Comparison of ENCODE assay signal across 8 cellular contexts in genomic region chr6:137341721-137342195, GRCh38.
DNase-seq lines count a peak whose midpoint lies in the region; ATAC-seq, FAIRE-seq and TF ChIP-seq lines count a peak whose summit lies in the region.

No MANE protein-coding gene starts in this region.

- H3K27me3 Mint-ChIP-seq in nephron (ENCODE audit: low read depth), result peaks cover 32% of the 10 kb centered on the region

- FAIRE-seq in TTC549 (lab: Jason Lieb, UNC), result peak; percentile 80

- ATAC-seq in GM21528 (IDR thresholded peaks at IDR 0.05; ENCODE audit: low FRiP score, unreplicated experiment) (no peak), GM18520 (IDR thresholded peaks at IDR 0.05; ENCODE audit: unreplicated experiment) (no peak)

- H3K9me3 Mint-ChIP-seq in nephron, result no peaks in the 10 kb centered on the region

- no peak for TF ChIP-seq CTCF in nephron (IDR thresholded peaks at IDR 0.05; ENCODE audit: unreplicated experiment in 3 of 3)

- H3K4me3 Mint-ChIP-seq in nephron, result peak overlapping the region in 2 of 3 experiments; percentile 26 to 41

- H3K27ac Mint-ChIP-seq in nephron, result peak overlapping the region in 1 of 3 experiments; percentile 48

- H3K36me3 Mint-ChIP-seq in nephron (ENCODE audit: low read depth), result no peaks in the 10 kb centered on the region

- DNase-seq in D341Med (ENCODE audit: low spot score) (peak; percentile 68), LoVo (ENCODE audit: low spot score) (peak; percentile 51), dermis blood vessel endothelial cell (peak; percentile 19), NK-92 (lab: John Stamatoyannopoulos, UW; ENCODE audit: unreplicated experiment) (no peak)

- H3K4me1 Mint-ChIP-seq in nephron, result peaks cover 18% of the 10 kb centered on the region
